ENCODE assay signal across 8 cellular contexts in the genomic region with DNA sequence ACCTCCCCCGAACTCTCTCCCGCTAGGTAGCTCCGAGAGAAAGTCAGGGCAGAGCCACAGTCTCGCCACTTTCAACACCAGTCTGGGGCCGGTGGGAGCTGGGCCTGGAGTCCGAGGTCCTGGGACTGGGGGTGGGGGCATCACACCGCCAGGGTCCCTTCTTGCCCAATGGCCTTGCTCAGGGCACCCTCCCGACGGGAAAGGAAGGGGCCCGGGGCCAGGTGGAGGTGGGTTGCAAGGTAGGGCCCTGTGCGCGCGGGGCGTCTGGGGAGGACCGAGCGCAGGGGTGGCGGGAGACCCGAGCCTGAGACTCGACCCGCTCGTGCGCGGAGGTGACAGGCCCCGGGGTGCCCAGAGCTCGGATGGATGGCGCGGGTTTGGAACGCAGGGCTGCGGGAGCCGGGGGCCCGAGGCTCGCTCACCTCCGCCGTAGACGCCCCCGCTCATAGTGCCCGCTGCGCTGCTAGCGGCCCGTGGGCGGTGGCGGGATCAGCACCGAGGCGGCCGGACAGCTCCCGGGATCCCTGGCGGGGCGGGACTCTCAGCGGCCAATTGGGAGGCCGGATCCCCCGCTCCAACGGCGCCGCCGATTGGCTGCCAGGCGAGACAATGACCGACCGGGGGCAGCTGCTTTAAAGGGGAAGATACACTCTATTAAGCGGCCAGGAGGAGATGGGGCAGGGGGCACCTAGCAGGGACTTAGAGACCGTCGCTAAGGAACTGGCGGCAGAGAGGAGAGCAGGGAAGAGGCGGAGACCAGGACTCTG. TPM values are rescaled to one million over a fixed set of nuclear protein-coding genes. Genes with fewer than 3 reads are reported as not detected.
DNase-seq lines count a peak whose midpoint lies in the region; ATAC-seq and TF ChIP-seq lines count a peak whose summit lies in the region.

A gene (minus strand): TSS at position 541 of the 767 bp plus-strand sequence. CDS start 94 bp downstream, at position 447.

- H3K36me3 ChIP-seq in HEK293 (ENCODE audit: control insufficient read depth in 2 of 2, insufficient read depth in 1 of 2, low read length in 2 of 2): no peaks in the 10 kb centered on the region

- DNase-seq in NCI-H524 treated with DMSO at 0.1 percent for 48 hours (lab: John Stamatoyannopoulos, UW): peak; percentile 39
- peak; percentile 82 for DNase-seq in activated effector memory CD4-positive, alpha-beta T cell treated with anti-CD3 and anti-CD28 coated beads, Interleukin-2, amount 50 U/mL, for 16 hours
- peak; percentile 60 to 86 (median 80) for DNase-seq in right cardiac atrium
- DNase-seq in retina: peak; percentile 89
- no peak for DNase-seq in KG1 (lab: John Stamatoyannopoulos, UW)

- H3K27me3 ChIP-seq in right cardiac atrium (ENCODE audit: control insufficient read depth, insufficient read depth): peaks cover 3% of the 10 kb centered on the region

- intact Hi-C loops in right cardiac atrium (cut with DNase I): no loop called here

- H3K9me3 ChIP-seq in HEK293 (ENCODE audit: control insufficient read depth, insufficient read depth, low read depth, low read length): no peaks in the 10 kb centered on the region
- no peaks in the 10 kb centered on the region for H3K9me3 ChIP-seq in right cardiac atrium (ENCODE audit: control insufficient read depth, low read length)

- H3K4me1 ChIP-seq in HEK293 (ENCODE audit: control insufficient read depth, insufficient read depth, low read length) (no peaks in the 10 kb centered on the region), right cardiac atrium (ENCODE audit: control insufficient read depth, insufficient read depth, low read length) (peaks cover 3% of the 10 kb centered on the region)

- no peak within 1 kb of the TSS for H3K4me3 ChIP-seq in HEK293 (ENCODE audit: low read depth, low read length)
- H3K4me3 ChIP-seq in right cardiac atrium (ENCODE audit: low read length): no peak within 1 kb of the TSS

- H3K27ac ChIP-seq in HEK293 (ENCODE audit: extremely low read depth, low read depth, low read length) (no peak within 1 kb of the TSS), right cardiac atrium (ENCODE audit: low read length) (no peak within 1 kb of the TSS)

- CTCF ChIA-PET in HEK293 (lab: Yijun Ruan, JAX): interaction anchor here (0.6 kb wide), 1 partner anchor 69 kb away, joined by 3 read pairs; no protein-coding TSS in a partner anchor

- POLR2A ChIA-PET in HEK293 (lab: Yijun Ruan, JAX): interaction anchor here (0.7 to 1.0 kb wide), 3 partner anchors 17 to 70 kb away, joined by 3 to 4 read pairs (median 3); a partner anchor contains a TSS

- no peak for TF ChIP-seq CTCF in HEK293 (tag by site-specific recombination; IDR thresholded peaks at IDR 0.05)

- WGBS in right cardiac atrium: 10% methylated on average over 63 of the region's 63 CpGs

- peak; percentile 49 to 77 for ATAC-seq in right cardiac atrium
- no peak for ATAC-seq in HG03342 (IDR thresholded peaks at IDR 0.05; ENCODE audit: unreplicated experiment)
- no peak for ATAC-seq in HG03280 (IDR thresholded peaks at IDR 0.05; ENCODE audit: unreplicated experiment)

TF ChIP-seq in HEK293, 187 proteins besides CTCF, POLR2A, EP300 and RAD21 (continues in another document):
- TF ChIP-seq BCL11A (tag by site-specific recombination; IDR thresholded peaks at IDR 0.05; ENCODE audit: low read depth) (no peak), ZNF248 (tag by site-specific recombination; IDR thresholded peaks at IDR 0.05) (no peak), ZNF335 (tag by site-specific recombination; conservative IDR thresholded peaks at IDR 0.05) (0 out of 2 replicates have a peak, but pooled peaks have one; percentile 23), ZNF146 (tag by site-specific recombination; IDR thresholded peaks at IDR 0.05) (no peak), ZNF350 (tag by site-specific recombination; IDR thresholded peaks at IDR 0.05) (no peak), ZNF785 (tag by site-specific recombination; IDR thresholded peaks at IDR 0.05) (no peak), SP3 (tag by site-specific recombination; IDR thresholded peaks at IDR 0.05) (peak; percentile 68), ZNF433 (tag by site-specific recombination; IDR thresholded peaks at IDR 0.05; ENCODE audit: low read depth) (no peak), ZNF521 (tag by site-specific recombination; IDR thresholded peaks at IDR 0.05) (no peak), KLF8 (tag by site-specific recombination; IDR thresholded peaks at IDR 0.05) (peak; percentile 76; the same call in 1 of the 2 replicates), ZNF214 (tag by site-specific recombination; IDR thresholded peaks at IDR 0.05; ENCODE audit: borderline replicate concordance) (no peak), ZNF169 (tag by site-specific recombination; IDR thresholded peaks at IDR 0.05) (no peak), ZNF747 (tag by site-specific recombination; IDR thresholded peaks at IDR 0.05) (no peak), ZNF664 (tag by site-specific recombination; IDR thresholded peaks at IDR 0.05) (no peak), ZNF529 (tag by site-specific recombination; IDR thresholded peaks at IDR 0.05; ENCODE audit: insufficient replicate concordance) (no peak), ZFP37 (tag by site-specific recombination; IDR thresholded peaks at IDR 0.05) (no peak), MYNN (tag by site-specific recombination; IDR thresholded peaks at IDR 0.05; ENCODE audit: borderline replicate concordance) (0 out of 2 replicates have a peak, but pooled peaks have one; percentile 28), ZNF311 (tag by site-specific recombination; IDR thresholded peaks at IDR 0.05; ENCODE audit: borderline replicate concordance) (no peak)
- TF ChIP-seq, protein P1, sequence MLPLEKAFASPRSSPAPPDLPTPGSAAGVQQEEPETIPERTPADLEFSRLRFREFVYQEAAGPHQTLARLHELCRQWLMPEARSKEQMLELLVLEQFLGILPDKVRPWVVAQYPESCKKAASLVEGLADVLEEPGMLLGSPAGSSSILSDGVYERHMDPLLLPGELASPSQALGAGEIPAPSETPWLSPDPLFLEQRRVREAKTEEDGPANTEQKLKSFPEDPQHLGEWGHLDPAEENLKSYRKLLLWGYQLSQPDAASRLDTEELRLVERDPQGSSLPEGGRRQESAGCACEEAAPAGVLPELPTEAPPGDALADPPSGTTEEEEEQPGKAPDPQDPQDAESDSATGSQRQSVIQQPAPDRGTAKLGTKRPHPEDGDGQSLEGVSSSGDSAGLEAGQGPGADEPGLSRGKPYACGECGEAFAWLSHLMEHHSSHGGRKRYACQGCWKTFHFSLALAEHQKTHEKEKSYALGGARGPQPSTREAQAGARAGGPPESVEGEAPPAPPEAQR (tag by site-specific recombination; IDR thresholded peaks at IDR 0.05): no peak
- TF ChIP-seq, protein P2, sequence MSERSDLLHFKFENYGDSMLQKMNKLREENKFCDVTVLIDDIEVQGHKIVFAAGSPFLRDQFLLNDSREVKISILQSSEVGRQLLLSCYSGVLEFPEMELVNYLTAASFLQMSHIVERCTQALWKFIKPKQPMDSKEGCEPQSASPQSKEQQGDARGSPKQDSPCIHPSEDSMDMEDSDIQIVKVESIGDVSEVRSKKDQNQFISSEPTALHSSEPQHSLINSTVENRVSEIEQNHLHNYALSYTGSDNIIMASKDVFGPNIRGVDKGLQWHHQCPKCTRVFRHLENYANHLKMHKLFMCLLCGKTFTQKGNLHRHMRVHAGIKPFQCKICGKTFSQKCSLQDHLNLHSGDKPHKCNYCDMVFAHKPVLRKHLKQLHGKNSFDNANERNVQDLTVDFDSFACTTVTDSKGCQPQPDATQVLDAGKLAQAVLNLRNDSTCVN (tag by site-specific recombination; optimal IDR thresholded peaks at IDR 0.05): peak; percentile 62
- TF ChIP-seq, protein P3, sequence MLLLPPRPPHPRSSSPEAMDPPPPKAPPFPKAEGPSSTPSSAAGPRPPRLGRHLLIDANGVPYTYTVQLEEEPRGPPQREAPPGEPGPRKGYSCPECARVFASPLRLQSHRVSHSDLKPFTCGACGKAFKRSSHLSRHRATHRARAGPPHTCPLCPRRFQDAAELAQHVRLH (tag by site-specific recombination; IDR thresholded peaks at IDR 0.05): no peak
- TF ChIP-seq, protein P4, sequence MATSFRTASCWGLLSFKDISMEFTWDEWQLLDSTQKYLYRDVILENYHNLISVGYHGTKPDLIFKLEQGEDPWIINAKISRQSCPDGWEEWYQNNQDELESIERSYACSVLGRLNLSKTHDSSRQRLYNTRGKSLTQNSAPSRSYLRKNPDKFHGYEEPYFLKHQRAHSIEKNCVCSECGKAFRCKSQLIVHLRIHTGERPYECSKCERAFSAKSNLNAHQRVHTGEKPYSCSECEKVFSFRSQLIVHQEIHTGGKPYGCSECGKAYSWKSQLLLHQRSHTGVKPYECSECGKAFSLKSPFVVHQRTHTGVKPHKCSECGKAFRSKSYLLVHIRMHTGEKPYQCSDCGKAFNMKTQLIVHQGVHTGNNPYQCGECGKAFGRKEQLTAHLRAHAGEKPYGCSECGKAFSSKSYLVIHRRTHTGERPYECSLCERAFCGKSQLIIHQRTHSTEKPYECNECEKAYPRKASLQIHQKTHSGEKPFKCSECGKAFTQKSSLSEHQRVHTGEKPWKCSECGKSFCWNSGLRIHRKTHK (tag by site-specific recombination; IDR thresholded peaks at IDR 0.05): no peak
- TF ChIP-seq, protein P5, sequence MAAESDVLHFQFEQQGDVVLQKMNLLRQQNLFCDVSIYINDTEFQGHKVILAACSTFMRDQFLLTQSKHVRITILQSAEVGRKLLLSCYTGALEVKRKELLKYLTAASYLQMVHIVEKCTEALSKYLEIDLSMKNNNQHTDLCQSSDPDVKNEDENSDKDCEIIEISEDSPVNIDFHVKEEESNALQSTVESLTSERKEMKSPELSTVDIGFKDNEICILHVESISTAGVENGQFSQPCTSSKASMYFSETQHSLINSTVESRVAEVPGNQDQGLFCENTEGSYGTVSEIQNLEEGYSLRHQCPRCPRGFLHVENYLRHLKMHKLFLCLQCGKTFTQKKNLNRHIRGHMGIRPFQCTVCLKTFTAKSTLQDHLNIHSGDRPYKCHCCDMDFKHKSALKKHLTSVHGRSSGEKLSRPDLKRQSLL (tag by site-specific recombination; IDR thresholded peaks at IDR 0.05): no peak
- TF ChIP-seq, protein P6, sequence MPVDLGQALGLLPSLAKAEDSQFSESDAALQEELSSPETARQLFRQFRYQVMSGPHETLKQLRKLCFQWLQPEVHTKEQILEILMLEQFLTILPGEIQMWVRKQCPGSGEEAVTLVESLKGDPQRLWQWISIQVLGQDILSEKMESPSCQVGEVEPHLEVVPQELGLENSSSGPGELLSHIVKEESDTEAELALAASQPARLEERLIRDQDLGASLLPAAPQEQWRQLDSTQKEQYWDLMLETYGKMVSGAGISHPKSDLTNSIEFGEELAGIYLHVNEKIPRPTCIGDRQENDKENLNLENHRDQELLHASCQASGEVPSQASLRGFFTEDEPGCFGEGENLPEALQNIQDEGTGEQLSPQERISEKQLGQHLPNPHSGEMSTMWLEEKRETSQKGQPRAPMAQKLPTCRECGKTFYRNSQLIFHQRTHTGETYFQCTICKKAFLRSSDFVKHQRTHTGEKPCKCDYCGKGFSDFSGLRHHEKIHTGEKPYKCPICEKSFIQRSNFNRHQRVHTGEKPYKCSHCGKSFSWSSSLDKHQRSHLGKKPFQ (tag by site-specific recombination; IDR thresholded peaks at IDR 0.05): no peak

RNA-seq across cellular contexts. Expression of the gene that starts here (rescaled TPM):
- total RNA-seq in right cardiac atrium: not detected
- not detected for polyA plus RNA-seq in right cardiac atrium

Comparison
In these comparisons a context has a peak if more than half of its experiments do, and no peak if none do; other contexts are left out.
1. Peak in DNase-seq and ATAC-seq in right cardiac atrium; RNA of the gene not detected or under 1 TPM.